In genomic region chr6:22886881-22887581, GRCh38 we compare ENCODE assay signal across 11 cellular contexts.
DNase-seq lines count a peak whose midpoint lies in the region; ATAC-seq lines count a peak whose summit lies in the region.
"Had no signal": no experiment of that assay in that cellular context is flagged by ENCODE, and none has a peak within 500 bp of the region (broad histone marks: within the 10 kb centered on the region; RNA-seq: fewer than 3 reads in every experiment).

No MANE protein-coding gene starts in this region.

- ATAC-seq in GM18909 (IDR thresholded peaks at IDR 0.05; ENCODE audit: poor library complexity, unreplicated experiment), result no peak
- ATAC-seq in GM18873 (IDR thresholded peaks at IDR 0.05; ENCODE audit: low FRiP score, unreplicated experiment), result no peak

- DNase-seq in EH (ENCODE audit: low read depth) (peak; percentile 72), HT1080 (ENCODE audit: low read depth) (peak; percentile 42), RPMI7951 (ENCODE audit: low read depth) (peak; percentile 37), lung microvascular endothelial cell (ENCODE audit: low read depth in 2 of 2) (peak; percentile 9 to 40), SHP77 treated with DMSO at 0.1 percent for 48 hours (lab: John Stamatoyannopoulos, UW) (no peak), germinal center (ENCODE audit: low spot score) (no peak)
- DNase-seq: activated CD8-positive, alpha-beta memory T cell treated with anti-CD3 and anti-CD28 coated beads, Interleukin-2, amount 50 U/mL, for 48 hours; naive B cell; Right ventricle myocardium superior had no signal

Comparison
In these comparisons a context has a peak if more than half of its experiments do, and no peak if none do; other contexts are left out.
1. DNase-seq: peak in EH (single experiment), HT1080 (single experiment), RPMI7951 (single experiment) and lung microvascular endothelial cell (2 of 2); none in SHP77 treated with DMSO at 0.1 percent for 48 hours (single experiment) and germinal center (single experiment).